9 cellular contexts compared by ENCODE assay signal in genomic region chr1:67732750-67733151, GRCh38. TPM values are rescaled to one million over a fixed set of nuclear protein-coding genes. Genes with fewer than 3 reads are reported as not detected.
DNase-seq lines count a peak whose midpoint lies in the region; ATAC-seq lines count a peak whose summit lies in the region.
"Had no signal": no experiment of that assay in that cellular context is flagged by ENCODE, and none has a peak within 500 bp of the region (broad histone marks: within the 10 kb centered on the region; RNA-seq: fewer than 3 reads in every experiment).

No MANE protein-coding gene starts in this region.

- intact Hi-C loops in posterior vena cava (cut with DNase I), result no loop called here

- peak; percentile 17 for DNase-seq in SKM-1 (lab: John Stamatoyannopoulos, UW; ENCODE audit: unreplicated experiment)
- DNase-seq in posterior vena cava (ENCODE audit: low spot score), result peak; percentile 82
- no peak for DNase-seq in NK-92 treated with Interleukin-12 subunit alpha and Interleukin-12 subunit beta, amount 100 ng/mL, for 24 hours (lab: John Stamatoyannopoulos, UW)
- no peak for DNase-seq in activated CD4-positive, alpha-beta T cell treated with anti-CD3 and anti-CD28 coated beads, Interleukin-2, amount 50 U/mL, for 1 hour
- no peak for DNase-seq in stimulated activated CD4-positive, alpha-beta T cell treated with anti-CD3 and anti-CD28 coated beads, Interleukin-1b, Interleukin-23, amount 100 ng/mL, for 48 hours
- no peak for DNase-seq in SW480 (ENCODE audit: low spot score)
- DNase-seq: NCI-H1092 had no signal

- ATAC-seq in GM18870 (IDR thresholded peaks at IDR 0.05; ENCODE audit: unreplicated experiment) (peak; percentile 36), HG02885 (IDR thresholded peaks at IDR 0.05; ENCODE audit: poor library complexity, unreplicated experiment) (peak; percentile 33)

RNA-seq across cellular contexts. Expression of gene GADD45A, which starts 47.8 kb away (rescaled TPM):
- 10 to 100 TPM; 32.4 to 40.4 TPM for total RNA-seq in posterior vena cava

Comparison
In these comparisons a context has a peak if more than half of its experiments do, and no peak if none do; other contexts are left out.
1. DNase-seq: peak in SKM-1 (single experiment) and posterior vena cava (single experiment); none in NK-92 treated with Interleukin-12 subunit alpha and Interleukin-12 subunit beta, amount 100 ng/mL, for 24 hours (single experiment), activated CD4-positive, alpha-beta T cell treated with anti-CD3 and anti-CD28 coated beads, Interleukin-2, amount 50 U/mL, for 1 hour (single experiment), stimulated activated CD4-positive, alpha-beta T cell treated with anti-CD3 and anti-CD28 coated beads, Interleukin-1b, Interleukin-23, amount 100 ng/mL, for 48 hours (single experiment) and SW480 (single experiment).